23 cellular contexts compared by ENCODE assay signal in genomic region chr13:71674776-71675352, GRCh38.
A peak's percentile ranks its signal among the peaks of the same experiment; 100 is the strongest.
DNase-seq lines count a peak whose midpoint lies in the region; ATAC-seq and TF ChIP-seq lines count a peak whose summit lies in the region.
"Had no signal": no experiment of that assay in that cellular context is flagged by ENCODE, and none has a peak within 500 bp of the region (broad histone marks: within the 10 kb centered on the region; RNA-seq: fewer than 3 reads in every experiment).

No MANE protein-coding gene starts in this region.

- H3K4me1 ChIP-seq in A673 (ENCODE audit: insufficient read depth, low read length, poor library complexity, severe bottlenecking), result peaks cover 13% of the 10 kb centered on the region
- H3K4me1 ChIP-seq in gastrocnemius medialis, result no peaks in the 10 kb centered on the region
- H3K4me1 ChIP-seq: heart left ventricle, left lung had no signal

- DNase-seq in A673 (ENCODE audit: low spot score), result no peak
- no peak for DNase-seq in WERI-Rb-1
- no peak for DNase-seq in SIG-M5 treated with dmso at 0.1 percent for 504 hours (lab: John Stamatoyannopoulos, UW; ENCODE audit: unreplicated experiment)
- no peak for DNase-seq in gastrocnemius medialis
- DNase-seq: activated CD4-positive, alpha-beta T cell treated with anti-CD3 and anti-CD28 coated beads, Interleukin-2, amount 10 ng/mL, durations not matched to agents 7 days and 5 days; DMS 273 treated with DMSO at 0.1 percent for 48 hours; heart left ventricle; HFFc6; left lung; NCI-H1417; NCI-H2107; NK-92 treated with Interleukin-12 subunit alpha and Interleukin-12 subunit beta, amount 100 ng/mL, for 24 hours; stimulated activated CD4-positive, alpha-beta T cell treated with anti-CD3 and anti-CD28 coated beads, Interleukin-4, amount 100 ng/mL, for 4 hours; stimulated activated naive CD8-positive, alpha-beta T cell treated with anti-CD3 and anti-CD28 coated beads, Interleukin-15, amount 100 ng/mL, for 72 hours; T-helper 1 cell had no signal

- in situ Hi-C loops in gastrocnemius medialis (cut with MboI; ENCODE audit: low sequenced_read_pairs in 4 of 4), result no loop called here

- H3K27ac ChIP-seq in A673 (ENCODE audit: low read depth, low read length, poor library complexity, severe bottlenecking) (no peak overlapping the region), WERI-Rb-1 (no peak overlapping the region), gastrocnemius medialis (no peak overlapping the region)
- H3K27ac ChIP-seq: C4-2B, heart left ventricle, left lung had no signal

- H3K4me3 Mint-ChIP-seq in nephron, result no peak overlapping the region
- H3K4me3 Mint-ChIP-seq: activated CD4-positive, alpha-beta T cell treated with anti-CD3 and anti-CD28 coated beads, Interleukin-2, amount 10 ng/mL, durations not matched to agents 7 days and 5 days; activated naive CD8-positive, alpha-beta T cell; activated T-helper 17 cell treated with anti-CD3 and anti-CD28 coated beads, Interleukin-2, amount 50 U/mL, for 72 hours; HFFc6; mesothelial cell of epicardium; stimulated activated naive CD8-positive, alpha-beta T cell treated with anti-CD3 and anti-CD28 coated beads, Interleukin-15, amount 100 ng/mL, for 72 hours had no signal

- intact Hi-C loops in A673 (cut with micrococcal nuclease; ENCODE audit: unreplicated experiment), result no loop called here
- intact Hi-C loops in gastrocnemius medialis (cut with DNase I; ENCODE audit: low total_unique reads), result no loop called here

- H3K4me1 Mint-ChIP-seq in nephron, result no peaks in the 10 kb centered on the region
- H3K4me1 Mint-ChIP-seq: activated CD4-positive, alpha-beta T cell treated with anti-CD3 and anti-CD28 coated beads, Interleukin-2, amount 10 ng/mL, durations not matched to agents 7 days and 5 days; activated T-helper 17 cell treated with anti-CD3 and anti-CD28 coated beads, Interleukin-2, amount 50 U/mL, for 72 hours; stimulated activated naive CD8-positive, alpha-beta T cell treated with anti-CD3 and anti-CD28 coated beads, Interleukin-15, amount 100 ng/mL, for 72 hours had no signal

- no peaks in the 10 kb centered on the region for H3K36me3 ChIP-seq in A673 (ENCODE audit: insufficient read depth, low read length, poor library complexity, severe bottlenecking)
- H3K36me3 ChIP-seq in WERI-Rb-1, result no peaks in the 10 kb centered on the region
- H3K36me3 ChIP-seq in gastrocnemius medialis, result no peaks in the 10 kb centered on the region
- H3K36me3 ChIP-seq: heart left ventricle, left lung had no signal

- no peaks in the 10 kb centered on the region for H3K9me3 Mint-ChIP-seq in nephron
- H3K9me3 Mint-ChIP-seq: activated CD4-positive, alpha-beta T cell treated with anti-CD3 and anti-CD28 coated beads, Interleukin-2, amount 10 ng/mL, durations not matched to agents 7 days and 5 days; activated T-helper 17 cell treated with anti-CD3 and anti-CD28 coated beads, Interleukin-2, amount 50 U/mL, for 72 hours; mesothelial cell of epicardium; stimulated activated naive CD8-positive, alpha-beta T cell treated with anti-CD3 and anti-CD28 coated beads, Interleukin-15, amount 100 ng/mL, for 72 hours had no signal

- no TSS peak for BruUV-seq in A673 (replicated peaks; lab: Mats Ljungman, UMichigan)

- H3K27ac Mint-ChIP-seq in nephron, result no peak overlapping the region
- H3K27ac Mint-ChIP-seq: activated CD4-positive, alpha-beta T cell treated with anti-CD3 and anti-CD28 coated beads, Interleukin-2, amount 10 ng/mL, durations not matched to agents 7 days and 5 days; activated naive CD8-positive, alpha-beta T cell; activated T-helper 17 cell treated with anti-CD3 and anti-CD28 coated beads, Interleukin-2, amount 50 U/mL, for 72 hours; HFFc6; mesothelial cell of epicardium; stimulated activated naive CD8-positive, alpha-beta T cell treated with anti-CD3 and anti-CD28 coated beads, Interleukin-15, amount 100 ng/mL, for 72 hours had no signal

- no peak for TF ChIP-seq POLR2A in gastrocnemius medialis (IDR thresholded peaks at IDR 0.05)

- no peak overlapping the region for H3K4me3 ChIP-seq in A673 (ENCODE audit: low read depth, low read length, poor library complexity, severe bottlenecking)
- no peak overlapping the region for H3K4me3 ChIP-seq in GM12875 (ENCODE audit: low read depth, low read length)
- no peak overlapping the region for H3K4me3 ChIP-seq in WERI-Rb-1 (ENCODE audit: low read depth, low read length)
- H3K4me3 ChIP-seq in gastrocnemius medialis, result no peak overlapping the region
- H3K4me3 ChIP-seq: heart left ventricle, left lung had no signal

- CTCF ChIA-PET in A673 (lab: Charles Lee), result no interaction called here

- POLR2A ChIA-PET in A673 (lab: Charles Lee; ENCODE audit: low non-redundant PET), result no interaction called here

- no peaks in the 10 kb centered on the region for H3K27me3 Mint-ChIP-seq in nephron (ENCODE audit: low read depth)
- H3K27me3 Mint-ChIP-seq: activated CD4-positive, alpha-beta T cell treated with anti-CD3 and anti-CD28 coated beads, Interleukin-2, amount 10 ng/mL, durations not matched to agents 7 days and 5 days; activated naive CD8-positive, alpha-beta T cell; activated T-helper 17 cell treated with anti-CD3 and anti-CD28 coated beads, Interleukin-2, amount 50 U/mL, for 72 hours; stimulated activated naive CD8-positive, alpha-beta T cell treated with anti-CD3 and anti-CD28 coated beads, Interleukin-15, amount 100 ng/mL, for 72 hours had no signal

- H3K27me3 ChIP-seq in A673 (replicated peaks; ENCODE audit: insufficient read depth, low read depth, low read length, poor library complexity) (no peaks in the 10 kb centered on the region), WERI-Rb-1 (ENCODE audit: insufficient read depth, low read depth, severe bottlenecking) (no peaks in the 10 kb centered on the region), gastrocnemius medialis (no peaks in the 10 kb centered on the region)
- H3K27me3 ChIP-seq: heart left ventricle, left lung had no signal

- ATAC-seq in gastrocnemius medialis, result no peak
- no peak for ATAC-seq in HG03045 (IDR thresholded peaks at IDR 0.05; ENCODE audit: unreplicated experiment)
- ATAC-seq in GM18909 (IDR thresholded peaks at IDR 0.05; ENCODE audit: poor library complexity, unreplicated experiment), result no peak
- ATAC-seq: activated T-helper 17 cell treated with anti-CD3 and anti-CD28 coated beads, Interleukin-2, amount 50 U/mL, for 72 hours; heart left ventricle; left lung; stimulated activated naive CD8-positive, alpha-beta T cell treated with anti-CD3 and anti-CD28 coated beads, Interleukin-15, amount 100 ng/mL, for 72 hours had no signal

- H3K9me3 ChIP-seq in A673 (ENCODE audit: low read depth, low read length, poor library complexity, severe bottlenecking) (no peaks in the 10 kb centered on the region), WERI-Rb-1 (ENCODE audit: severe bottlenecking) (no peaks in the 10 kb centered on the region), gastrocnemius medialis (no peaks in the 10 kb centered on the region)
- H3K9me3 ChIP-seq: left lung had no signal

- peak; percentile 43; the same call in 1 of the 2 replicates for TF ChIP-seq CTCF in A673 (conservative IDR thresholded peaks at IDR 0.05; ENCODE audit: low read depth, low read length)
- peak; percentile 30; the same call in 1 of the 2 replicates for TF ChIP-seq CTCF in GM12875 (IDR thresholded peaks at IDR 0.05; ENCODE audit: borderline replicate concordance, insufficient read depth, low read depth, low read length)
- 0 out of 2 replicates have a peak, but pooled peaks have one; percentile 15 for TF ChIP-seq CTCF in WERI-Rb-1 (IDR thresholded peaks at IDR 0.05; ENCODE audit: low read depth, low read length)
- TF ChIP-seq CTCF in nephron (IDR thresholded peaks at IDR 0.05; ENCODE audit: unreplicated experiment in 3 of 3), result peak in 2 of 3 experiments; percentile 19 to 20
- TF ChIP-seq CTCF in gastrocnemius medialis (IDR thresholded peaks at IDR 0.05 in 4 of 5, conservative IDR thresholded peaks at IDR 0.05 in 1 of 5), result no peak

- H3K36me3 Mint-ChIP-seq in nephron (ENCODE audit: low read depth), result peaks cover 33% of the 10 kb centered on the region
- H3K36me3 Mint-ChIP-seq: activated naive CD8-positive, alpha-beta T cell had no signal

Comparison
In these comparisons a context has a peak if more than half of its experiments do, and no peak if none do; other contexts are left out.
1. CTCF ChIP-seq: peak in A673 (single experiment), GM12875 (single experiment), WERI-Rb-1 (single experiment) and nephron (2 of 3); none in gastrocnemius medialis (0 of 5).